1 cellular context compared by ENCODE assay signal in genomic region chr19:47323872-47324271, GRCh38.
TF ChIP-seq lines count a peak whose summit lies in the region.

No MANE protein-coding gene starts in this region.

TF ChIP-seq in A549, 52 proteins besides CTCF, POLR2A, EP300 and RAD21 (continued from another document):
- TF ChIP-seq ATOH8 (CRISPR knock-in tag; IDR thresholded peaks at IDR 0.05; ENCODE audit: low read depth): no peak
- no peak for TF ChIP-seq HOXB5 (CRISPR knock-in tag; IDR thresholded peaks at IDR 0.05)
- no peak for TF ChIP-seq NR3C1 (IDR thresholded peaks at IDR 0.05)
- no peak for TF ChIP-seq CHD4 (IDR thresholded peaks at IDR 0.05; ENCODE audit: borderline replicate concordance)
- TF ChIP-seq FOSB (CRISPR knock-in tag; IDR thresholded peaks at IDR 0.05): no peak
